ENCODE assay signal across 23 cellular contexts in genomic region chr11:45937916-45938315, GRCh38. TPM values are rescaled to one million over a fixed set of nuclear protein-coding genes. Genes with fewer than 3 reads are reported as not detected.
"Had no signal": no experiment of that assay in that cellular context is flagged by ENCODE, and none has a peak within 500 bp of the region (broad histone marks: within the 10 kb centered on the region; RNA-seq: fewer than 3 reads in every experiment).

No MANE protein-coding gene starts in this region.

- H3K27ac ChIP-seq: gastrocnemius medialis, left ventricle myocardium inferior, lower lobe of right lung, parathyroid adenoma, prostate gland, right lobe of liver, testis, tibial nerve had no signal

- H3K9ac ChIP-seq: parathyroid adenoma had no signal

- H3K27me3 ChIP-seq: gastrocnemius medialis, right lobe of liver, testis, tibial nerve had no signal

- H3K4me3 ChIP-seq: gastrocnemius medialis, left ventricle myocardium inferior, lower lobe of right lung, prostate gland, right lobe of liver, testis, tibial nerve had no signal

- H3K4me3 Mint-ChIP-seq: naive thymus-derived CD4-positive, alpha-beta T cell; nephron progenitor cell; stimulated activated naive CD8-positive, alpha-beta T cell treated with anti-CD3 and anti-CD28 coated beads, Interleukin-15, amount 100 ng/mL, for 72 hours had no signal

- DNase-seq: cortex of kidney; effector memory CD4-positive, alpha-beta T cell; gastrocnemius medialis; glutamatergic neuron; kidney; left cardiac atrium; left ventricle myocardium inferior; lower lobe of right lung; mesenchymal stem cell; midbrain; naive thymus-derived CD4-positive, alpha-beta T cell; nephron progenitor cell; right lobe of liver; stimulated activated CD4-positive, alpha-beta T cell treated with anti-CD3 and anti-CD28 coated beads, Interleukin-4, amount 100 ng/mL, for 24 hours; stimulated activated naive B cell treated with anti-CD40 and anti-IgM and Interleukin-4, amounts not matched to agents 10 μg/mL and 1 μg/mL and 100 μg/mL, for 72 hours; stimulated activated naive CD8-positive, alpha-beta T cell treated with anti-CD3 and anti-CD28 coated beads, Interleukin-15, amount 100 ng/mL, for 72 hours; testis had no signal

- H3K9me3 ChIP-seq: gastrocnemius medialis, left ventricle myocardium inferior, lower lobe of right lung, prostate gland, right lobe of liver, testis, tibial nerve had no signal

- H3K4me1 Mint-ChIP-seq: naive thymus-derived CD4-positive, alpha-beta T cell; stimulated activated naive CD8-positive, alpha-beta T cell treated with anti-CD3 and anti-CD28 coated beads, Interleukin-15, amount 100 ng/mL, for 72 hours had no signal

- H3K36me3 ChIP-seq: prostate gland had no signal

- H3K27me3 Mint-ChIP-seq: naive thymus-derived CD4-positive, alpha-beta T cell; stimulated activated naive B cell treated with anti-CD40 and anti-IgM and Interleukin-4, amounts not matched to agents 10 μg/mL and 1 μg/mL and 100 μg/mL, for 72 hours; stimulated activated naive CD8-positive, alpha-beta T cell treated with anti-CD3 and anti-CD28 coated beads, Interleukin-15, amount 100 ng/mL, for 72 hours had no signal

- H3K4me1 ChIP-seq: left ventricle myocardium inferior, lower lobe of right lung, testis, tibial nerve had no signal

- ATAC-seq: esophagus mucosa; gastrocnemius medialis; left cardiac atrium; lower lobe of right lung; naive thymus-derived CD4-positive, alpha-beta T cell; right lobe of liver; stimulated activated naive CD8-positive, alpha-beta T cell treated with anti-CD3 and anti-CD28 coated beads, Interleukin-15, amount 100 ng/mL, for 72 hours had no signal

- H3K9me3 Mint-ChIP-seq: naive thymus-derived CD4-positive, alpha-beta T cell; nephron progenitor cell; stimulated activated naive B cell treated with anti-CD40 and anti-IgM and Interleukin-4, amounts not matched to agents 10 μg/mL and 1 μg/mL and 100 μg/mL, for 72 hours; stimulated activated naive CD8-positive, alpha-beta T cell treated with anti-CD3 and anti-CD28 coated beads, Interleukin-15, amount 100 ng/mL, for 72 hours had no signal

RNA-seq across cellular contexts. Expression of gene LARGE2, which starts 15.5 kb away (rescaled TPM):
- total RNA-seq: fibroblast of villous mesenchyme, gastrocnemius medialis, left ventricle myocardium inferior, subcutaneous adipose tissue, tibial nerve had no signal

RNA-seq across cellular contexts. Expression of gene FREY1, which starts 30.8 kb away (rescaled TPM):
- total RNA-seq: gastrocnemius medialis, left ventricle myocardium inferior had no signal
- polyA plus RNA-seq: naive thymus-derived CD4-positive, alpha-beta T cell had no signal

RNA-seq across cellular contexts. Expression of gene MAPK8IP1, which starts 52.5 kb away (rescaled TPM):
- polyA plus RNA-seq: naive thymus-derived CD4-positive, alpha-beta T cell had no signal
